29 cellular contexts compared by ENCODE assay signal in genomic region chr5:132758406-132758805, GRCh38. TPM values are rescaled to one million over a fixed set of nuclear protein-coding genes. Genes with fewer than 3 reads are reported as not detected.
"Had no signal": no experiment of that assay in that cellular context is flagged by ENCODE, and none has a peak within 500 bp of the region (broad histone marks: within the 10 kb centered on the region; RNA-seq: fewer than 3 reads in every experiment).

No MANE protein-coding gene starts in this region.

- H3K4me3 Mint-ChIP-seq: activated B cell treated with CpG ODN at 0.5 μM for 24 hours; activated CD4-positive, alpha-beta T cell treated with anti-CD3 and anti-CD28 coated beads, Interleukin-2, amount 10 ng/mL, durations not matched to agents 24 days and 14 days; activated naive CD8-positive, alpha-beta T cell treated with anti-CD3 and anti-CD28 coated beads, Interleukin-2, amount 50 U/mL, for 24 hours; T-helper 2 cell treated with Interferon-gamma antibody and Interleukin-4, amounts not matched to agents 5 μg/mL and 100 μg/mL, for 36 hours had no signal

- H3K27me3 ChIP-seq: ascending aorta, body of pancreas, MG63, Peyer's patch, SJCRH30 had no signal

- H3K27me3 Mint-ChIP-seq: activated B cell treated with CpG ODN at 0.5 μM for 24 hours; activated CD4-positive, alpha-beta T cell treated with anti-CD3 and anti-CD28 coated beads, Interleukin-2, amount 10 ng/mL, durations not matched to agents 24 days and 14 days; activated naive CD8-positive, alpha-beta T cell treated with anti-CD3 and anti-CD28 coated beads, Interleukin-2, amount 50 U/mL, for 24 hours had no signal

- H3K36me3 ChIP-seq: SJCRH30 had no signal

- H3K4me1 ChIP-seq: ascending aorta, body of pancreas, Peyer's patch, SJCRH30 had no signal

- H3K4me3 ChIP-seq: ascending aorta, body of pancreas, MG63, Peyer's patch, SJCRH30 had no signal

- H3K4me1 Mint-ChIP-seq: activated B cell treated with CpG ODN at 0.5 μM for 24 hours had no signal

- H3K9me3 Mint-ChIP-seq: activated B cell treated with CpG ODN at 0.5 μM for 24 hours; activated CD4-positive, alpha-beta T cell treated with anti-CD3 and anti-CD28 coated beads, Interleukin-2, amount 10 ng/mL, durations not matched to agents 24 days and 14 days; activated naive CD4-positive, alpha-beta T cell treated with anti-CD3 and anti-CD28 coated beads, Interleukin-2, amount 50 U/mL, for 72 hours; activated naive CD8-positive, alpha-beta T cell treated with anti-CD3 and anti-CD28 coated beads, Interleukin-2, amount 50 U/mL, for 24 hours; T-helper 2 cell treated with Interferon-gamma antibody and Interleukin-4, amounts not matched to agents 5 μg/mL and 100 μg/mL, for 36 hours had no signal

- H3K9ac ChIP-seq: SK-N-SH had no signal

- ATAC-seq: activated naive CD4-positive, alpha-beta T cell treated with anti-CD3 and anti-CD28 coated beads, Interleukin-2, amount 50 U/mL, for 72 hours; activated naive CD8-positive, alpha-beta T cell treated with anti-CD3 and anti-CD28 coated beads, Interleukin-2, amount 50 U/mL, for 24 hours; body of pancreas had no signal

- H3K36me3 Mint-ChIP-seq: activated naive CD4-positive, alpha-beta T cell treated with anti-CD3 and anti-CD28 coated beads, Interleukin-2, amount 50 U/mL, for 72 hours had no signal

- H3K27ac ChIP-seq: ascending aorta, body of pancreas, Peyer's patch, RWPE1, SJCRH30 had no signal

- DNase-seq: activated B cell treated with CpG ODN at 0.5 μM for 24 hours; activated CD4-positive, alpha-beta T cell treated with anti-CD3 and anti-CD28 coated beads for 1 hour; activated CD4-positive, alpha-beta T cell treated with anti-CD3 and anti-CD28 coated beads, Interleukin-2, amount 10 ng/mL, durations not matched to agents 24 days and 14 days; activated CD4-positive, alpha-beta T cell treated with anti-CD3 and anti-CD28 coated beads, Interleukin-2, amount 50 U/mL, for 48 hours; activated effector memory CD4-positive, alpha-beta T cell treated with anti-CD3 and anti-CD28 coated beads, Interleukin-2, amount 50 U/mL, for 16 hours; activated naive CD4-positive, alpha-beta T cell treated with Interleukin-2 at 50 U/mL for 16 hours; activated naive CD8-positive, alpha-beta T cell treated with anti-CD3 and anti-CD28 coated beads, Interleukin-2, amount 50 U/mL, for 24 hours; activated T-cell treated with anti-CD3 and anti-CD28 coated beads, Interleukin-2, amount 50 U/mL, for 1 hour; amniotic stem cell; body of pancreas; central memory CD4-positive, alpha-beta T cell; MG63; NCI-H1105; NCI-H1436; NCI-H1694 treated with DMSO at 0.1 percent for 48 hours; NCI-H2029 treated with DMSO at 0.1 percent for 48 hours; NCI-H345; NCI-H510A; NCI-H69; NK-92 treated with Interleukin-12 subunit alpha and Interleukin-12 subunit beta, amount 100 ng/mL, for 24 hours; Peyer's patch; SJCRH30; SK-N-SH; T-helper 1 cell had no signal

- H3K27ac Mint-ChIP-seq: activated B cell treated with CpG ODN at 0.5 μM for 24 hours; activated CD4-positive, alpha-beta T cell treated with anti-CD3 and anti-CD28 coated beads, Interleukin-2, amount 10 ng/mL, durations not matched to agents 24 days and 14 days; activated naive CD4-positive, alpha-beta T cell treated with anti-CD3 and anti-CD28 coated beads, Interleukin-2, amount 50 U/mL, for 72 hours; activated naive CD8-positive, alpha-beta T cell treated with anti-CD3 and anti-CD28 coated beads, Interleukin-2, amount 50 U/mL, for 24 hours; T-helper 2 cell treated with Interferon-gamma antibody and Interleukin-4, amounts not matched to agents 5 μg/mL and 100 μg/mL, for 36 hours had no signal

- H3K9me3 ChIP-seq: ascending aorta, body of pancreas, MG63, Peyer's patch, SJCRH30, SK-N-SH had no signal

RNA-seq across cellular contexts. Expression of gene CCNI2, which starts 11.2 kb away (rescaled TPM):
- total RNA-seq: ascending aorta, bronchial epithelial cell, SJCRH30 had no signal

RNA-seq across cellular contexts. Expression of gene SOWAHA, which starts 54.7 kb away (rescaled TPM):
- total RNA-seq: activated B cell treated with CpG ODN at 0.5 μM for 24 hours; activated naive CD4-positive, alpha-beta T cell treated with anti-CD3 and anti-CD28 coated beads, Interleukin-2, amount 50 U/mL, for 72 hours; ascending aorta; bronchial epithelial cell had no signal
